In the genomic region with DNA sequence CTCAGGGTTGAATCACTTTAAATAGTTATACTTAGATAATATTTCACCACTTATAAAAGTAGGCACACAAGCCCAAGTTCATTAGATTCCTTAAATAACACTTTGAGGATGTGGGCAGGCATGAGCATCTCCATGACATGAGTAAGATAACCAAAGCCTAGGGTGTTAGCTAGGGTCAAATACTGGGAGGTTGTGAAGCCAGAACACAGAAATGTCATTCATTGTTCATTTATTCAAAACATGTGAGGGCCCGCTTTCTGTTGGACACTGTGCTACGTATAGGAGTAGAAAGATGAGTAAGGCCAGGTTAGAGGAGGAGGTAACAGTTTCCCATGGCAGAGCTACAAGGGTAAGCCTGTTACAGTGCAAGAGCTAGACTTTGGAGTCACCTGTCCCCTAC, we compare ENCODE assay signal across 19 cellular contexts.
"Had no signal": no experiment of that assay in that cellular context is flagged by ENCODE, and none has a peak within 500 bp of the region (broad histone marks: within the 10 kb centered on the region; RNA-seq: fewer than 3 reads in every experiment).

No MANE protein-coding gene starts in this region.

- H3K27me3 Mint-ChIP-seq: activated CD4-positive, alpha-beta T cell treated with anti-CD3 and anti-CD28 coated beads, Interleukin-2, amount 10 ng/mL, durations not matched to agents 7 days and 5 days had no signal

- H3K9me3 Mint-ChIP-seq: activated CD4-positive, alpha-beta T cell treated with anti-CD3 and anti-CD28 coated beads, Interleukin-2, amount 10 ng/mL, durations not matched to agents 7 days and 5 days; activated naive CD4-positive, alpha-beta T cell treated with anti-CD3 and anti-CD28 coated beads, Interleukin-2, amount 50 U/mL, for 72 hours; activated T-cell treated with anti-CD3 and anti-CD28 coated beads, Interleukin-2, amount 50 U/mL, for 72 hours; natural killer cell had no signal

- H3K4me1 Mint-ChIP-seq: activated CD4-positive, alpha-beta T cell treated with anti-CD3 and anti-CD28 coated beads, Interleukin-2, amount 10 ng/mL, durations not matched to agents 7 days and 5 days; natural killer cell had no signal

- H3K27ac ChIP-seq: colonic mucosa, gastrocnemius medialis, heart left ventricle, neutrophil, tibial artery, uterus had no signal

- H3K9me3 ChIP-seq: colonic mucosa, gastrocnemius medialis, heart left ventricle, neutrophil, tibial artery, uterus had no signal

- ATAC-seq: activated naive CD4-positive, alpha-beta T cell treated with anti-CD3 and anti-CD28 coated beads, Interleukin-2, amount 50 U/mL, for 72 hours; activated T-cell treated with anti-CD3 and anti-CD28 coated beads, Interleukin-2, amount 50 U/mL, for 72 hours; gastrocnemius medialis; heart left ventricle; natural killer cell had no signal

- H3K27ac Mint-ChIP-seq: activated CD4-positive, alpha-beta T cell treated with anti-CD3 and anti-CD28 coated beads, Interleukin-2, amount 10 ng/mL, durations not matched to agents 7 days and 5 days; activated naive CD4-positive, alpha-beta T cell treated with anti-CD3 and anti-CD28 coated beads, Interleukin-2, amount 50 U/mL, for 72 hours; activated T-cell treated with anti-CD3 and anti-CD28 coated beads, Interleukin-2, amount 50 U/mL, for 72 hours; natural killer cell had no signal

- H3K36me3 ChIP-seq: colonic mucosa, gastrocnemius medialis, heart left ventricle, neutrophil, tibial artery, uterus had no signal

- DNase-seq: activated CD4-positive, alpha-beta T cell treated with anti-CD3 and anti-CD28 coated beads, Interleukin-2, amount 10 ng/mL, durations not matched to agents 7 days and 5 days; activated CD4-positive, CD25-positive, alpha-beta regulatory T cell; activated CD8-positive, alpha-beta memory T cell treated with anti-CD3 and anti-CD28 coated beads, Interleukin-2, amount 50 U/mL, for 48 hours; activated gamma-delta T cell; activated T-cell treated with anti-CD3 and anti-CD28 coated beads, Interleukin-2, amount 50 U/mL, for 72 hours; central memory CD4-positive, alpha-beta T cell; colonic mucosa; gastrocnemius medialis; heart left ventricle; natural killer cell; posterior cingulate gyrus; retina; stimulated activated CD4-positive, alpha-beta T cell treated with anti-CD3 and anti-CD28 coated beads, Interleukin-2, amount 100 ng/mL, for 48 hours; stimulated activated naive CD4-positive, alpha-beta T cell; tibial artery; uterus had no signal

- H3K36me3 Mint-ChIP-seq: activated naive CD4-positive, alpha-beta T cell treated with anti-CD3 and anti-CD28 coated beads, Interleukin-2, amount 50 U/mL, for 72 hours; natural killer cell had no signal

- H3K4me3 Mint-ChIP-seq: activated CD4-positive, alpha-beta T cell treated with anti-CD3 and anti-CD28 coated beads, Interleukin-2, amount 10 ng/mL, durations not matched to agents 7 days and 5 days; activated T-cell treated with anti-CD3 and anti-CD28 coated beads, Interleukin-2, amount 50 U/mL, for 72 hours; natural killer cell had no signal

- H3K27me3 ChIP-seq: colonic mucosa, neutrophil, tibial artery, uterus had no signal

- H3K4me1 ChIP-seq: gastrocnemius medialis, heart left ventricle, uterus had no signal

- H3K4me3 ChIP-seq: colonic mucosa, gastrocnemius medialis, heart left ventricle, lung, tibial artery, uterus had no signal
